In genomic region chr1:27366411-27367159, GRCh38 we compare ENCODE assay signal across 1 cellular context.
TF ChIP-seq lines count a peak whose summit lies in the region.

Gene MAP3K6 (minus strand): TSS chr1:27366961. CDS start chr1:27366597, 364 bp downstream.

TF ChIP-seq in K562, 482 proteins besides CTCF, POLR2A, EP300 and RAD21 (continued from another document and continues in another):
- TF ChIP-seq ZMIZ1 (IDR thresholded peaks at IDR 0.05; ENCODE audit: low read depth in 2 of 2, low read length in 2 of 2) = peak in 1 of 2 experiments; percentile 10; a peak in 1 of 4 replicates
- no peak for TF ChIP-seq SMAD1 (IDR thresholded peaks at IDR 0.05; ENCODE audit: low read depth, low read length, partially characterized antibody)
- TF ChIP-seq ZNF551 (CRISPR knock-in tag; IDR thresholded peaks at IDR 0.05) = no peak
- TF ChIP-seq ZBTB12 (CRISPR knock-in tag; IDR thresholded peaks at IDR 0.05) = no peak
- peak; percentile 57 for TF ChIP-seq BRD9 (IDR thresholded peaks at IDR 0.05; ENCODE audit: low read depth, partially characterized antibody)
- TF ChIP-seq ETS1 (conservative IDR thresholded peaks at IDR 0.05; ENCODE audit: control insufficient read depth, low read depth, low read length) = no peak; the same call in 1 of the 2 replicates
- no peak for TF ChIP-seq NEUROD1 (IDR thresholded peaks at IDR 0.05; ENCODE audit: borderline replicate concordance, low read depth, low read length, partially characterized antibody)
- TF ChIP-seq SRF (CRISPR knock-in tag; IDR thresholded peaks at IDR 0.05) = no peak
- no peak; the same call in 1 of the 2 replicates for TF ChIP-seq SMARCC2 (IDR thresholded peaks at IDR 0.05; ENCODE audit: low read depth)
- no peak for TF ChIP-seq MCM3 (IDR thresholded peaks at IDR 0.05)
- TF ChIP-seq ZSCAN29 (IDR thresholded peaks at IDR 0.05) = no peak; the same call in 1 of the 2 replicates
- TF ChIP-seq LARP7 (IDR thresholded peaks at IDR 0.05) = no peak
- TF ChIP-seq ZNF395 (CRISPR knock-in tag; IDR thresholded peaks at IDR 0.05) = no peak
- TF ChIP-seq CREB5 (CRISPR knock-in tag; IDR thresholded peaks at IDR 0.05) = no peak
- TF ChIP-seq POLR2AphosphoS2 (IDR thresholded peaks at IDR 0.05; ENCODE audit: low read length) = no peak
- TF ChIP-seq BRF1 (IDR thresholded peaks at IDR 0.05; ENCODE audit: borderline replicate concordance, extremely low read depth, insufficient read length) = no peak
- no peak for TF ChIP-seq SNRNP70 (optimal IDR thresholded peaks at IDR 0.05; ENCODE audit: low read depth, low read length)
- peak; percentile 74 for TF ChIP-seq CTBP1 (IDR thresholded peaks at IDR 0.05; ENCODE audit: borderline replicate concordance)
- no peak for TF ChIP-seq ARHGAP35 (IDR thresholded peaks at IDR 0.05; ENCODE audit: partially characterized antibody)
- TF ChIP-seq ZBTB8A (IDR thresholded peaks at IDR 0.05; ENCODE audit: partially characterized antibody) = no peak
- TF ChIP-seq RFX7 (CRISPR knock-in tag; IDR thresholded peaks at IDR 0.05) = no peak
- TF ChIP-seq NFXL1 (CRISPR knock-in tag; IDR thresholded peaks at IDR 0.05) = no peak
- TF ChIP-seq PHB2 (IDR thresholded peaks at IDR 0.05; ENCODE audit: low read depth) = no peak
- no peak; the same call in none of the 2 replicates for TF ChIP-seq ZNF592 (IDR thresholded peaks at IDR 0.05)
- TF ChIP-seq POLR2H (tag; IDR thresholded peaks at IDR 0.05; ENCODE audit: low read depth) = no peak
- no peak for TF ChIP-seq NR3C1 (CRISPR knock-in tag; IDR thresholded peaks at IDR 0.05)
- no peak; a peak in 2 of 4 replicates for TF ChIP-seq NRF1 (conservative IDR thresholded peaks at IDR 0.05 in 1 of 2, IDR thresholded peaks at IDR 0.05 in 1 of 2)
- no peak for TF ChIP-seq BHLHE40 (IDR thresholded peaks at IDR 0.05; ENCODE audit: low read length)
- no peak for TF ChIP-seq SIRT6 (IDR thresholded peaks at IDR 0.05; ENCODE audit: low read depth, low read length)
- TF ChIP-seq TFAP4 (CRISPR knock-in tag; IDR thresholded peaks at IDR 0.05; ENCODE audit: borderline replicate concordance) = peak; percentile 69
- no peak for TF ChIP-seq ZNF785 (CRISPR knock-in tag; IDR thresholded peaks at IDR 0.05)
- no peak for TF ChIP-seq KLF13 (tag; IDR thresholded peaks at IDR 0.05; ENCODE audit: borderline replicate concordance, low read depth)
- peak; percentile 54; the same call in 1 of the 2 replicates for TF ChIP-seq CBX1 (IDR thresholded peaks at IDR 0.05; ENCODE audit: low read depth)
- TF ChIP-seq PHF20 (IDR thresholded peaks at IDR 0.05; ENCODE audit: partially characterized antibody) = no peak
- TF ChIP-seq CGGBP1 (CRISPR knock-in tag; IDR thresholded peaks at IDR 0.05) = no peak
- TF ChIP-seq MLX (CRISPR knock-in tag; conservative IDR thresholded peaks at IDR 0.05) = 0 out of 4 replicates have a peak, but pooled peaks of 1 of the 2 experiments have one; percentile 5
- no peak for TF ChIP-seq ZNF124 (CRISPR knock-in tag; IDR thresholded peaks at IDR 0.05)
- no peak for TF ChIP-seq CHD2 (IDR thresholded peaks at IDR 0.05; ENCODE audit: low read depth, low read length)
